ENCODE assay signal across 8 cellular contexts in the genomic region with DNA sequence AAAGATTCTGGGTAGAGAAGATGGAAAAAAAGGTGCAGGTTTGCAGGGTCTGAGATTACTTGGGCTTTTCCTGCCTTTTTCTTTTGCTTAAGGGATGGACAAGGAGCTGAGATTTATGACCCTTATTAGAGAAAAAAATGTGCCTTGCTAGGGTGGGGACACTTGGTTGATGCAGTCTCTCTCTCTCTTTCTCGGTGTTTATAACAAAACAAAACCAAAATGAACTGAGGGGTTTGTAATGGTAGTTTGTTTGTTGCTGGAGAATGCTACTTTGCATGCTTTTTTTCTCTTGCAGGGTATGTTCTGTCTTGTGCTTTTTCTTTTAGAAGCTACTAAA. TPM values are rescaled to one million over a fixed set of nuclear protein-coding genes. Genes with fewer than 3 reads are reported as not detected.
DNase-seq lines count a peak whose midpoint lies in the region; ATAC-seq and TF ChIP-seq lines count a peak whose summit lies in the region.

No MANE protein-coding gene starts in this region.

- H3K4me3 ChIP-seq in H7 (ENCODE audit: insufficient read depth, low read depth, low read length) (peak overlapping the region; percentile 54), iPS-15b (ENCODE audit: low read depth, low read length) (peak overlapping the region; percentile 41), skeletal muscle satellite cell (ENCODE audit: low read length) (no peak overlapping the region)

- DNase-seq in H7 (no peak), WTC11 (ENCODE audit: low spot score) (no peak), sciatic nerve (ENCODE audit: low spot score) (no peak)
- no peak for DNase-seq in stimulated activated naive CD4-positive, alpha-beta T cell treated with Interleukin-2 at 50 U/mL for 16 hours (lab: John Stamatoyannopoulos, UW)

- intact Hi-C loops in sciatic nerve (cut with DNase I): loop anchor here (10.0 kb wide), 1 partner anchor 190 kb away; no protein-coding TSS in a partner anchor

- H3K27me3 Mint-ChIP-seq in WTC11 (ENCODE audit: low read depth): no peaks in the 10 kb centered on the region

- peaks cover 38% of the 10 kb centered on the region for H3K36me3 ChIP-seq in H7 (replicated peaks; ENCODE audit: control insufficient read depth, insufficient read depth, low read length)
- peaks cover 25% of the 10 kb centered on the region for H3K36me3 ChIP-seq in iPS-15b (ENCODE audit: control insufficient read depth, insufficient read depth, low read length)
- peaks cover 35% of the 10 kb centered on the region for H3K36me3 ChIP-seq in skeletal muscle satellite cell (ENCODE audit: insufficient read depth, low read length)

- CTCF ChIA-PET in WTC11 (lab: Charles Lee): interaction anchor here (1.1 to 1.4 kb wide), 2 partner anchors 17 to 96 kb away, joined by 3 to 4 read pairs; no protein-coding TSS in a partner anchor

- peaks cover 46% of the 10 kb centered on the region for H3K36me3 Mint-ChIP-seq in WTC11

- H3K9ac ChIP-seq in iPS-15b (ENCODE audit: low read depth, low read length) (peak overlapping the region; percentile 76), skeletal muscle satellite cell (ENCODE audit: low read depth, low read length) (no peak overlapping the region)

- ATAC-seq in WTC11 (no peak), GM18498 (IDR thresholded peaks at IDR 0.05; ENCODE audit: unreplicated experiment) (no peak), GM21737 (IDR thresholded peaks at IDR 0.05; ENCODE audit: unreplicated experiment) (no peak), sciatic nerve (no peak)

- H3K9me3 ChIP-seq in iPS-15b (ENCODE audit: control insufficient read depth, insufficient read depth, low read length) (no peaks in the 10 kb centered on the region), skeletal muscle satellite cell (replicated peaks; ENCODE audit: low read length) (no peaks in the 10 kb centered on the region)

- H3K9me3 Mint-ChIP-seq in WTC11: peaks cover 5% of the 10 kb centered on the region

- peaks cover 84% of the 10 kb centered on the region for H3K4me1 Mint-ChIP-seq in WTC11

- H3K27me3 ChIP-seq in H7 (ENCODE audit: control insufficient read depth, insufficient read depth, low read length): no peaks in the 10 kb centered on the region
- H3K27me3 ChIP-seq in iPS-15b (ENCODE audit: control insufficient read depth, insufficient read depth, low read length): no peaks in the 10 kb centered on the region
- H3K27me3 ChIP-seq in skeletal muscle satellite cell (ENCODE audit: control insufficient read depth, insufficient read depth, low read length): no peaks in the 10 kb centered on the region

- H3K4me1 ChIP-seq in iPS-15b (ENCODE audit: control insufficient read depth, insufficient read depth, low read length) (peaks cover 63% of the 10 kb centered on the region), skeletal muscle satellite cell (ENCODE audit: control insufficient read depth, insufficient read depth, low read length) (peaks cover 20% of the 10 kb centered on the region)

- POLR2A ChIA-PET in WTC11 (lab: Charles Lee): interaction anchor here (0.6 to 2.1 kb wide), 13 partner anchors 9 to 275 kb away, joined by 3 to 45 read pairs (median 3); no protein-coding TSS in a partner anchor

- H3K4me3 Mint-ChIP-seq in WTC11: peak overlapping the region; percentile 80

- H3K4me2 ChIP-seq in skeletal muscle satellite cell (ENCODE audit: low read length): peak overlapping the region; percentile 83

- H3K27ac Mint-ChIP-seq in WTC11: peak overlapping the region; percentile 98

- TF ChIP-seq CTCF in WTC11 (IDR thresholded peaks at IDR 0.05): no peak

TF ChIP-seq in WTC11, 78 proteins besides CTCF, POLR2A, EP300 and RAD21:
- no peak for TF ChIP-seq CBFB (CRISPR knock-in tag; IDR thresholded peaks at IDR 0.05; ENCODE audit: low read depth)
- TF ChIP-seq, protein P1, sequence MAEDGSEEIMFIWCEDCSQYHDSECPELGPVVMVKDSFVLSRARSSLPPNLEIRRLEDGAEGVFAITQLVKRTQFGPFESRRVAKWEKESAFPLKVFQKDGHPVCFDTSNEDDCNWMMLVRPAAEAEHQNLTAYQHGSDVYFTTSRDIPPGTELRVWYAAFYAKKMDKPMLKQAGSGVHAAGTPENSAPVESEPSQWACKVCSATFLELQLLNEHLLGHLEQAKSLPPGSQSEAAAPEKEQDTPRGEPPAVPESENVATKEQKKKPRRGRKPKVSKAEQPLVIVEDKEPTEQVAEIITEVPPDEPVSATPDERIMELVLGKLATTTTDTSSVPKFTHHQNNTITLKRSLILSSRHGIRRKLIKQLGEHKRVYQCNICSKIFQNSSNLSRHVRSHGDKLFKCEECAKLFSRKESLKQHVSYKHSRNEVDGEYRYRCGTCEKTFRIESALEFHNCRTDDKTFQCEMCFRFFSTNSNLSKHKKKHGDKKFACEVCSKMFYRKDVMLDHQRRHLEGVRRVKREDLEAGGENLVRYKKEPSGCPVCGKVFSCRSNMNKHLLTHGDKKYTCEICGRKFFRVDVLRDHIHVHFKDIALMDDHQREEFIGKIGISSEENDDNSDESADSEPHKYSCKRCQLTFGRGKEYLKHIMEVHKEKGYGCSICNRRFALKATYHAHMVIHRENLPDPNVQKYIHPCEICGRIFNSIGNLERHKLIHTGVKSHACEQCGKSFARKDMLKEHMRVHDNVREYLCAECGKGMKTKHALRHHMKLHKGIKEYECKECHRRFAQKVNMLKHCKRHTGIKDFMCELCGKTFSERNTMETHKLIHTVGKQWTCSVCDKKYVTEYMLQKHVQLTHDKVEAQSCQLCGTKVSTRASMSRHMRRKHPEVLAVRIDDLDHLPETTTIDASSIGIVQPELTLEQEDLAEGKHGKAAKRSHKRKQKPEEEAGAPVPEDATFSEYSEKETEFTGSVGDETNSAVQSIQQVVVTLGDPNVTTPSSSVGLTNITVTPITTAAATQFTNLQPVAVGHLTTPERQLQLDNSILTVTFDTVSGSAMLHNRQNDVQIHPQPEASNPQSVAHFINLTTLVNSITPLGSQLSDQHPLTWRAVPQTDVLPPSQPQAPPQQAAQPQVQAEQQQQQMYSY (CRISPR knock-in tag; IDR thresholded peaks at IDR 0.05): no peak
- TF ChIP-seq, protein P2, sequence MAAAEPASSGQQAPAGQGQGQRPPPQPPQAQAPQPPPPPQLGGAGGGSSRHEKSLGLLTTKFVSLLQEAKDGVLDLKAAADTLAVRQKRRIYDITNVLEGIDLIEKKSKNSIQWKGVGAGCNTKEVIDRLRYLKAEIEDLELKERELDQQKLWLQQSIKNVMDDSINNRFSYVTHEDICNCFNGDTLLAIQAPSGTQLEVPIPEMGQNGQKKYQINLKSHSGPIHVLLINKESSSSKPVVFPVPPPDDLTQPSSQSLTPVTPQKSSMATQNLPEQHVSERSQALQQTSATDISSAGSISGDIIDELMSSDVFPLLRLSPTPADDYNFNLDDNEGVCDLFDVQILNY (CRISPR knock-in tag; IDR thresholded peaks at IDR 0.05): no peak
- TF ChIP-seq, protein P3, sequence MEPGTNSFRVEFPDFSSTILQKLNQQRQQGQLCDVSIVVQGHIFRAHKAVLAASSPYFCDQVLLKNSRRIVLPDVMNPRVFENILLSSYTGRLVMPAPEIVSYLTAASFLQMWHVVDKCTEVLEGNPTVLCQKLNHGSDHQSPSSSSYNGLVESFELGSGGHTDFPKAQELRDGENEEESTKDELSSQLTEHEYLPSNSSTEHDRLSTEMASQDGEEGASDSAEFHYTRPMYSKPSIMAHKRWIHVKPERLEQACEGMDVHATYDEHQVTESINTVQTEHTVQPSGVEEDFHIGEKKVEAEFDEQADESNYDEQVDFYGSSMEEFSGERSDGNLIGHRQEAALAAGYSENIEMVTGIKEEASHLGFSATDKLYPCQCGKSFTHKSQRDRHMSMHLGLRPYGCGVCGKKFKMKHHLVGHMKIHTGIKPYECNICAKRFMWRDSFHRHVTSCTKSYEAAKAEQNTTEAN (CRISPR knock-in tag; IDR thresholded peaks at IDR 0.05): no peak
- TF ChIP-seq CREB1 (CRISPR knock-in tag; IDR thresholded peaks at IDR 0.05): no peak
- no peak for TF ChIP-seq RELA (CRISPR knock-in tag; IDR thresholded peaks at IDR 0.05; ENCODE audit: borderline replicate concordance)
- TF ChIP-seq NFE2L1 (CRISPR knock-in tag; IDR thresholded peaks at IDR 0.05): no peak
- TF ChIP-seq HMGA2 (CRISPR knock-in tag; IDR thresholded peaks at IDR 0.05): no peak
- no peak for TF ChIP-seq ZNF416 (CRISPR knock-in tag; IDR thresholded peaks at IDR 0.05)
- TF ChIP-seq ZNF396 (CRISPR knock-in tag; IDR thresholded peaks at IDR 0.05; ENCODE audit: borderline replicate concordance): no peak
- TF ChIP-seq, protein P4, sequence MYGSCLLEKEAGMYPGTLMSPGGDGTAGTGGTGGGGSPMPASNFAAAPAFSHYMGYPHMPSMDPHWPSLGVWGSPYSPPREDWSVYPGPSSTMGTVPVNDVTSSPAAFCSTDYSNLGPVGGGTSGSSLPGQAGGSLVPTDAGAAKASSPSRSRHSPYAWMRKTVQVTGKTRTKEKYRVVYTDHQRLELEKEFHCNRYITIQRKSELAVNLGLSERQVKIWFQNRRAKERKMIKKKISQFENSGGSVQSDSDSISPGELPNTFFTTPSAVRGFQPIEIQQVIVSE (CRISPR knock-in tag; IDR thresholded peaks at IDR 0.05; ENCODE audit: borderline replicate concordance): no peak
- TF ChIP-seq ETV6 (CRISPR knock-in tag; IDR thresholded peaks at IDR 0.05): no peak
- TF ChIP-seq MXD4 (CRISPR knock-in tag; IDR thresholded peaks at IDR 0.05; ENCODE audit: borderline replicate concordance): no peak
- TF ChIP-seq, protein P5, sequence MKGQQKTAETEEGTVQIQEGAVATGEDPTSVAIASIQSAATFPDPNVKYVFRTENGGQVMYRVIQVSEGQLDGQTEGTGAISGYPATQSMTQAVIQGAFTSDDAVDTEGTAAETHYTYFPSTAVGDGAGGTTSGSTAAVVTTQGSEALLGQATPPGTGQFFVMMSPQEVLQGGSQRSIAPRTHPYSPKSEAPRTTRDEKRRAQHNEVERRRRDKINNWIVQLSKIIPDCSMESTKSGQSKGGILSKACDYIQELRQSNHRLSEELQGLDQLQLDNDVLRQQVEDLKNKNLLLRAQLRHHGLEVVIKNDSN (CRISPR knock-in tag; IDR thresholded peaks at IDR 0.05): no peak
- no peak for TF ChIP-seq CREM (CRISPR knock-in tag; IDR thresholded peaks at IDR 0.05)
- TF ChIP-seq TCF7 (CRISPR knock-in tag; IDR thresholded peaks at IDR 0.05; ENCODE audit: low read depth): no peak
- no peak for TF ChIP-seq GRHL2 (CRISPR knock-in tag; IDR thresholded peaks at IDR 0.05; ENCODE audit: insufficient replicate concordance, severe bottlenecking)
- TF ChIP-seq GTF2I (CRISPR knock-in tag; conservative IDR thresholded peaks at IDR 0.05): no peak

RNA-seq across cellular contexts. Expression of gene ZNF532, which starts 0.3 kb away (rescaled TPM):
- 71.6 and 111 TPM in 2 replicates for total RNA-seq in H7 (2014; rRNA removed; shearing (Covaris generic))
- total RNA-seq in WTC11 (2021): 171 to 185 TPM (median 181 TPM) in 3 replicates
- 15.0 and 15.5 TPM in 2 replicates for total RNA-seq in skeletal muscle satellite cell (2012; rRNA removed)
- 167 TPM for total RNA-seq in sciatic nerve
